ENCODE assay signal across 1 cellular context in genomic region chr11:7484645-7485044, GRCh38.
TF ChIP-seq lines count a peak whose summit lies in the region.

No MANE protein-coding gene starts in this region.

TF ChIP-seq in WTC11, 78 proteins besides CTCF, POLR2A, EP300 and RAD21 (continued from another document):
- TF ChIP-seq ATF3 (CRISPR knock-in tag; conservative IDR thresholded peaks at IDR 0.05) = no peak
- no peak for TF ChIP-seq ELF4 (CRISPR knock-in tag; IDR thresholded peaks at IDR 0.05; ENCODE audit: low read depth)
- TF ChIP-seq TCF7 (CRISPR knock-in tag; IDR thresholded peaks at IDR 0.05; ENCODE audit: low read depth) = no peak
